ENCODE assay signal across 12 cellular contexts in genomic region chr16:694863-695354, GRCh38. TPM values are rescaled to one million over a fixed set of nuclear protein-coding genes. Genes with fewer than 3 reads are reported as not detected.
A peak's percentile ranks its signal among the peaks of the same experiment; 100 is the strongest.
DNase-seq lines count a peak whose midpoint lies in the region; ATAC-seq, FAIRE-seq and TF ChIP-seq lines count a peak whose summit lies in the region.
"Had no signal": no experiment of that assay in that cellular context is flagged by ENCODE, and none has a peak within 500 bp of the region (broad histone marks: within the 10 kb centered on the region; RNA-seq: fewer than 3 reads in every experiment).

No MANE protein-coding gene starts in this region.

- WGBS in H1 (ENCODE audit: extremely low coverage in 1 of 2, insufficient coverage in 1 of 2, insufficient read length in 1 of 2, insufficient replicate concordance in 2 of 2, low coverage in 1 of 2, low lambda C conversion rate in 2 of 2, missing lambda C conversion rate in 1 of 2), 2 experiments, result 6% methylated on average over 15 of the region's 37 CpGs; no CpG with 5 or more reads in 1 of the 2 experiments

- no peak for TF ChIP-seq RAD21 in H1 (IDR thresholded peaks at IDR 0.05 in 1 of 2, conservative IDR thresholded peaks at IDR 0.05 in 1 of 2; ENCODE audit: low read depth in 2 of 2, low read length in 2 of 2)

- no peak for DNase-seq in activated CD4-positive, alpha-beta T cell treated with anti-CD3 and anti-CD28 coated beads, Interleukin-2, amount 10 ng/mL, durations not matched to agents 24 days and 14 days
- DNase-seq in activated CD4-positive, alpha-beta T cell treated with anti-CD3 and anti-CD28 coated beads for 4 hours, result no peak
- DNase-seq in NT2/D1 (ENCODE audit: low read depth, low spot score), result no peak
- peak in 1 of 2 experiments; percentile 70 for DNase-seq in H1 (ENCODE audit: low read depth in 1 of 2, low spot score in 2 of 2)
- no peak for DNase-seq in NCI-H2081 (lab: John Stamatoyannopoulos, UW)
- DNase-seq in ecto neural progenitor cell (ENCODE audit: low spot score), result no peak
- DNase-seq: dermis blood vessel endothelial cell, OCI-M1 had no signal

- no peak for TF ChIP-seq POLR2A in H1 (IDR thresholded peaks at IDR 0.05; ENCODE audit: control extremely low read depth in 1 of 2, low read depth in 2 of 2, low read length in 2 of 2)

- peaks cover 18% of the 10 kb centered on the region for H3K27me3 Mint-ChIP-seq in activated CD4-positive, alpha-beta T cell treated with anti-CD3 and anti-CD28 coated beads, Interleukin-2, amount 10 ng/mL, durations not matched to agents 24 days and 14 days

- peaks cover 7% of the 10 kb centered on the region for H3K4me1 ChIP-seq in NT2/D1 (ENCODE audit: insufficient read depth, insufficient read length)
- H3K4me1 ChIP-seq in H1 (replicated peaks in 1 of 4; ENCODE audit: control insufficient read depth in 3 of 4, insufficient read depth in 4 of 4, low read length in 3 of 4), result peaks cover 0 to 13% (median 9%) of the 10 kb centered on the region in 4 experiments; a peak in 4 of 7 replicates
- H3K4me1 ChIP-seq in rectal smooth muscle tissue (ENCODE audit: control insufficient read depth, insufficient read depth, low read length), result no peaks in the 10 kb centered on the region

- H4K20me1 ChIP-seq in H1 (replicated peaks in 1 of 2; ENCODE audit: control insufficient read depth in 1 of 2, insufficient read depth in 2 of 2, low read length in 2 of 2), result peaks cover 0 to 10% of the 10 kb centered on the region in 2 experiments

- H2BK15ac ChIP-seq in H1 (ENCODE audit: low read length), result no peak overlapping the region

- POLR2A ChIA-PET in H1 (lab: Charles Lee; ENCODE audit: partially characterized antibody), result interaction anchor here (0.8 to 4.6 kb wide), 13 partner anchors 9 to 125 kb away, joined by 3 to 48 read pairs (median 5); partner anchors contain the start of genes ANTKMT, CCDC78, JMJD8 and METRN

- no peak overlapping the region for H4K91ac ChIP-seq in H1 (replicated peaks; ENCODE audit: insufficient read length, low read length)

- no peak overlapping the region for H3K18ac ChIP-seq in H1 (ENCODE audit: extremely low read depth, low read length)

- no peak overlapping the region for H2BK120ac ChIP-seq in H1 (replicated peaks; ENCODE audit: low read depth, low read length)

- peak overlapping the region; percentile 33 for H3K4me3 ChIP-seq in NT2/D1 (ENCODE audit: insufficient read length, low read depth)
- peak overlapping the region; percentile 48 to 78 (median 50) for H3K4me3 ChIP-seq in H1 (ENCODE audit: extremely low read depth in 1 of 4, insufficient read depth in 2 of 4, low read depth in 3 of 4, low read length in 4 of 4)
- peak overlapping the region; percentile 33 for H3K4me3 ChIP-seq in rectal smooth muscle tissue (ENCODE audit: low read length)

- peak overlapping the region; percentile 87 to 95 for H3K4me2 ChIP-seq in H1 (ENCODE audit: insufficient read depth in 1 of 2, low read depth in 2 of 2, low read length in 2 of 2)

- H2BK12ac ChIP-seq in H1 (ENCODE audit: low read depth, low read length), result 0 out of 2 replicates have a peak overlapping the region, but pooled peaks have one; percentile 2

- ATAC-seq in GM18517 (IDR thresholded peaks at IDR 0.05; ENCODE audit: unreplicated experiment), result no peak

- peak overlapping the region; percentile 70 for H3K9ac ChIP-seq in NT2/D1 (ENCODE audit: insufficient read length, low read depth)
- no peak overlapping the region for H3K9ac ChIP-seq in H1 (replicated peaks in 1 of 4; ENCODE audit: extremely low read depth in 1 of 4, low read depth in 3 of 4, low read length in 3 of 4)
- H3K9ac ChIP-seq in rectal smooth muscle tissue (ENCODE audit: low read length), result no peak overlapping the region

- H4K8ac ChIP-seq in H1 (ENCODE audit: extremely low read depth, insufficient read depth, low read length), result no peak overlapping the region; the same call in 1 of the 2 replicates

- CTCF ChIA-PET in H1 (lab: Charles Lee; ENCODE audit: partially characterized antibody), result interaction anchor here (0.8 to 2.3 kb wide), 4 partner anchors 9 to 17 kb away, joined by 3 to 15 read pairs (median 6); no protein-coding TSS in a partner anchor

- H3K9me3 ChIP-seq in NT2/D1 (ENCODE audit: insufficient read depth, low read length), result no peaks in the 10 kb centered on the region
- no peaks in the 10 kb centered on the region for H3K9me3 ChIP-seq in H1 (ENCODE audit: insufficient read depth in 2 of 2, low read depth in 1 of 2, low read length in 1 of 2)

- H3K27me3 ChIP-seq in NT2/D1 (ENCODE audit: insufficient read depth, insufficient read length) (peaks cover 78% of the 10 kb centered on the region), H1 (replicated peaks in 1 of 4; ENCODE audit: control insufficient read depth in 3 of 4, extremely low read depth in 1 of 4, insufficient read depth in 3 of 4, low read length in 3 of 4) (peaks cover 7 to 70% (median 47%) of the 10 kb centered on the region in 4 experiments), rectal smooth muscle tissue (ENCODE audit: control insufficient read depth, insufficient read depth, low read length) (peaks cover 15% of the 10 kb centered on the region)

- no peak overlapping the region for H2AFZ ChIP-seq in H1 (ENCODE audit: low read length)

- no peaks in the 10 kb centered on the region for H3K79me1 ChIP-seq in H1 (ENCODE audit: low read depth, low read length)

- TF ChIP-seq EP300 in H1 (IDR thresholded peaks at IDR 0.05; ENCODE audit: borderline replicate concordance in 1 of 2, low read depth in 2 of 2, low read length in 2 of 2), result no peak

- H3K23me2 ChIP-seq in H1 (ENCODE audit: low read depth, low read length), result peaks cover 8% of the 10 kb centered on the region; the same call in 1 of the 2 replicates

- no peak overlapping the region for H3K4ac ChIP-seq in H1 (replicated peaks; ENCODE audit: insufficient read length, low read depth, low read length)

- H3K79me2 ChIP-seq in H1 (ENCODE audit: control insufficient read depth in 1 of 2, insufficient read depth in 2 of 2, low read length in 2 of 2), result no peaks in the 10 kb centered on the region

- H3K23ac ChIP-seq in H1 (ENCODE audit: insufficient read length), result no peak overlapping the region

- H2AK5ac ChIP-seq in H1 (ENCODE audit: low read depth, low read length), result no peak overlapping the region

- H3K27ac ChIP-seq in H1 (ENCODE audit: low read depth, low read length) (no peak overlapping the region), rectal smooth muscle tissue (ENCODE audit: low read depth, low read length) (no peak overlapping the region)

- H3K14ac ChIP-seq in H1 (ENCODE audit: insufficient read length), result no peak overlapping the region

- no peak overlapping the region for H4K5ac ChIP-seq in H1 (ENCODE audit: insufficient read length, low read depth, low read length)

- no peak overlapping the region for H2BK20ac ChIP-seq in H1 (ENCODE audit: low read length)

- FAIRE-seq in H1 (lab: Jason Lieb, UNC), result no peak
- FAIRE-seq: A204.1 had no signal

- intact Hi-C loops in activated CD4-positive, alpha-beta T cell treated with anti-CD3 and anti-CD28 coated beads, Interleukin-2, amount 10 ng/mL, durations not matched to agents 24 days and 14 days (cut with micrococcal nuclease), result no loop called here

- H3K4me3 Mint-ChIP-seq in activated CD4-positive, alpha-beta T cell treated with anti-CD3 and anti-CD28 coated beads, Interleukin-2, amount 10 ng/mL, durations not matched to agents 24 days and 14 days, result peak overlapping the region; percentile 85

- peaks cover 15% of the 10 kb centered on the region for H3K4me1 Mint-ChIP-seq in activated CD4-positive, alpha-beta T cell treated with anti-CD3 and anti-CD28 coated beads, Interleukin-2, amount 10 ng/mL, durations not matched to agents 24 days and 14 days

- H3K36me3 Mint-ChIP-seq in activated CD4-positive, alpha-beta T cell treated with anti-CD3 and anti-CD28 coated beads, Interleukin-2, amount 10 ng/mL, durations not matched to agents 24 days and 14 days (ENCODE audit: low read depth), result no peaks in the 10 kb centered on the region

- no peak overlapping the region for H2BK5ac ChIP-seq in H1 (ENCODE audit: low read depth, low read length)

- peaks cover 4% of the 10 kb centered on the region for H3K9me3 Mint-ChIP-seq in activated CD4-positive, alpha-beta T cell treated with anti-CD3 and anti-CD28 coated beads, Interleukin-2, amount 10 ng/mL, durations not matched to agents 24 days and 14 days
- H3K9me3 Mint-ChIP-seq: activated naive CD4-positive, alpha-beta T cell treated with anti-CD3 and anti-CD28 coated beads, Interleukin-2, amount 50 U/mL, for 72 hours had no signal

- no peaks in the 10 kb centered on the region for H3K36me3 ChIP-seq in NT2/D1 (ENCODE audit: insufficient read depth, insufficient read length, low read length)
- H3K36me3 ChIP-seq in H1 (ENCODE audit: control insufficient read depth in 2 of 4, insufficient read depth in 4 of 4, low read length in 3 of 4), result no peaks in the 10 kb centered on the region
- H3K36me3 ChIP-seq in rectal smooth muscle tissue (ENCODE audit: control insufficient read depth, insufficient read depth, low read length), result no peaks in the 10 kb centered on the region

- H3K27ac Mint-ChIP-seq in activated CD4-positive, alpha-beta T cell treated with anti-CD3 and anti-CD28 coated beads, Interleukin-2, amount 10 ng/mL, durations not matched to agents 24 days and 14 days, result no peak overlapping the region

- TF ChIP-seq CTCF in H1 (IDR thresholded peaks at IDR 0.05; ENCODE audit: control extremely low read depth in 1 of 3, insufficient read depth in 1 of 3, low read depth in 1 of 3, low read length in 3 of 3), result no peak

- H3K56ac ChIP-seq in H1 (replicated peaks; ENCODE audit: insufficient read length, low read depth, low read length), result no peak overlapping the region

RNA-seq across cellular contexts. Expression of gene WDR24, which starts 4.7 kb away (rescaled TPM):
- total RNA-seq in activated CD4-positive, alpha-beta T cell treated with anti-CD3 and anti-CD28 coated beads, Interleukin-2, amount 10 ng/mL, durations not matched to agents 24 days and 14 days, result 22.4 and 24.1 TPM in 2 replicates
- 17.7 and 21.1 TPM in 2 replicates for total RNA-seq in H1 (2021; fragmentation: NEBNext Ultra II Directional; extraction: Animal tissue kit (Norgen Biotek cat#: 25700))
- polyA plus RNA-seq in H1 (2011; rRNA removed), result 15.1 and 26.0 TPM in 2 replicates
- polyA plus RNA-seq in H1 (2011; cell fraction: cytosol; rRNA removed), result 12.1 TPM
- polyA plus RNA-seq in H1 (2011; cell fraction: nucleus; rRNA removed), result 34.3 TPM
- polyA plus RNA-seq in H1 (2012, experiment 1 of 2), result 11.5 to 19.6 TPM (median 17.9 TPM) in 4 replicates
- polyA plus RNA-seq in H1 (2012, experiment 2 of 2), result 18.1 TPM
- polyA plus RNA-seq in H1 (2013, experiment 1 of 2), result 12.8 TPM
- polyA plus RNA-seq in H1 (2013, experiment 2 of 2), result 11.5 TPM
- 8.6 and 9.8 TPM in 2 replicates for polyA minus RNA-seq in H1 (2011; rRNA and poly(A)+ RNA removed)
- 12.8 TPM for polyA minus RNA-seq in H1 (2011; cell fraction: cytosol; rRNA and poly(A)+ RNA removed)
- 14.1 TPM for polyA minus RNA-seq in H1 (2011; cell fraction: nucleus; rRNA and poly(A)+ RNA removed)

RNA-seq across cellular contexts. Expression of gene FBXL16, which starts 10.7 kb away (rescaled TPM):
- 6.4 and 6.8 TPM in 2 replicates for total RNA-seq in activated CD4-positive, alpha-beta T cell treated with anti-CD3 and anti-CD28 coated beads, Interleukin-2, amount 10 ng/mL, durations not matched to agents 24 days and 14 days
- 10.3 and 12.5 TPM in 2 replicates for total RNA-seq in H1 (2021; fragmentation: NEBNext Ultra II Directional; extraction: Animal tissue kit (Norgen Biotek cat#: 25700))
- 12.8 and 21.9 TPM in 2 replicates for polyA plus RNA-seq in H1 (2011; rRNA removed)
- 10.8 TPM for polyA plus RNA-seq in H1 (2011; cell fraction: cytosol; rRNA removed)
- 15.2 TPM for polyA plus RNA-seq in H1 (2011; cell fraction: nucleus; rRNA removed)
- 6.9 to 31.1 TPM (median 29.9 TPM) in 4 replicates for polyA plus RNA-seq in H1 (2012, experiment 1 of 2)
- 7.1 TPM for polyA plus RNA-seq in H1 (2012, experiment 2 of 2)
- 15.8 TPM for polyA plus RNA-seq in H1 (2013, experiment 1 of 2)
- polyA plus RNA-seq in H1 (2013, experiment 2 of 2), result 14.3 TPM
- 3.3 and 3.8 TPM in 2 replicates for polyA minus RNA-seq in H1 (2011; rRNA and poly(A)+ RNA removed)
- 10.3 TPM for polyA minus RNA-seq in H1 (2011; cell fraction: cytosol; rRNA and poly(A)+ RNA removed)
- polyA minus RNA-seq in H1 (2011; cell fraction: nucleus; rRNA and poly(A)+ RNA removed), result 7.1 TPM
- total RNA-seq: dermis blood vessel endothelial cell had no signal

RNA-seq across cellular contexts. Expression of gene JMJD8, which starts 10.8 kb away (rescaled TPM):
- total RNA-seq in activated CD4-positive, alpha-beta T cell treated with anti-CD3 and anti-CD28 coated beads, Interleukin-2, amount 10 ng/mL, durations not matched to agents 24 days and 14 days, result 60.3 and 61.1 TPM in 2 replicates
- 46.4 and 49.0 TPM in 2 replicates for total RNA-seq in H1 (2021; fragmentation: NEBNext Ultra II Directional; extraction: Animal tissue kit (Norgen Biotek cat#: 25700))
- polyA plus RNA-seq in H1 (2011; rRNA removed), result 87.4 and 127 TPM in 2 replicates
- polyA plus RNA-seq in H1 (2011; cell fraction: cytosol; rRNA removed), result 72.6 TPM
- 139 TPM for polyA plus RNA-seq in H1 (2011; cell fraction: nucleus; rRNA removed)
- polyA plus RNA-seq in H1 (2012, experiment 1 of 2), result 27.9 to 60.1 TPM (median 58.0 TPM) in 4 replicates
- 50.5 TPM for polyA plus RNA-seq in H1 (2012, experiment 2 of 2)
- 47.0 TPM for polyA plus RNA-seq in H1 (2013, experiment 1 of 2)
- 52.1 TPM for polyA plus RNA-seq in H1 (2013, experiment 2 of 2)
- polyA minus RNA-seq in H1 (2011; rRNA and poly(A)+ RNA removed), result 17.3 and 27.7 TPM in 2 replicates
- polyA minus RNA-seq in H1 (2011; cell fraction: cytosol; rRNA and poly(A)+ RNA removed), result 25.0 TPM
- polyA minus RNA-seq in H1 (2011; cell fraction: nucleus; rRNA and poly(A)+ RNA removed), result 49.3 TPM

RNA-seq across cellular contexts. Expression of gene STUB1, which starts 14.7 kb away (rescaled TPM):
- total RNA-seq in activated CD4-positive, alpha-beta T cell treated with anti-CD3 and anti-CD28 coated beads, Interleukin-2, amount 10 ng/mL, durations not matched to agents 24 days and 14 days, result 90.2 and 93.8 TPM in 2 replicates
- 87.3 and 89.9 TPM in 2 replicates for total RNA-seq in H1 (2021; fragmentation: NEBNext Ultra II Directional; extraction: Animal tissue kit (Norgen Biotek cat#: 25700))
- 103 and 151 TPM in 2 replicates for polyA plus RNA-seq in H1 (2011; rRNA removed)
- 100 TPM for polyA plus RNA-seq in H1 (2011; cell fraction: cytosol; rRNA removed)
- 144 TPM for polyA plus RNA-seq in H1 (2011; cell fraction: nucleus; rRNA removed)
- 77.5 to 93.5 TPM (median 86.7 TPM) in 4 replicates for polyA plus RNA-seq in H1 (2012, experiment 1 of 2)
- 69.7 TPM for polyA plus RNA-seq in H1 (2012, experiment 2 of 2)
- 78.6 TPM for polyA plus RNA-seq in H1 (2013, experiment 1 of 2)
- 80.5 TPM for polyA plus RNA-seq in H1 (2013, experiment 2 of 2)
- 25.9 and 33.2 TPM in 2 replicates for polyA minus RNA-seq in H1 (2011; rRNA and poly(A)+ RNA removed)
- 26.9 TPM for polyA minus RNA-seq in H1 (2011; cell fraction: cytosol; rRNA and poly(A)+ RNA removed)
- polyA minus RNA-seq in H1 (2011; cell fraction: nucleus; rRNA and poly(A)+ RNA removed), result 32.9 TPM

RNA-seq across cellular contexts. Expression of gene RHBDL1, which starts 19.4 kb away (rescaled TPM):
- total RNA-seq in activated CD4-positive, alpha-beta T cell treated with anti-CD3 and anti-CD28 coated beads, Interleukin-2, amount 10 ng/mL, durations not matched to agents 24 days and 14 days, result 1.1 and 1.2 TPM in 2 replicates
- 4.0 TPM in 2 replicates for total RNA-seq in H1 (2021; fragmentation: NEBNext Ultra II Directional; extraction: Animal tissue kit (Norgen Biotek cat#: 25700))
- polyA plus RNA-seq in H1 (2011; rRNA removed), result 8.1 and 14.0 TPM in 2 replicates
- 9.4 TPM for polyA plus RNA-seq in H1 (2011; cell fraction: cytosol; rRNA removed)
- polyA plus RNA-seq in H1 (2011; cell fraction: nucleus; rRNA removed), result 47.4 TPM
- polyA plus RNA-seq in H1 (2012, experiment 1 of 2), result 2.6 to 6.5 TPM (median 4.9 TPM) in 4 replicates
- polyA plus RNA-seq in H1 (2012, experiment 2 of 2), result 3.3 TPM
- polyA plus RNA-seq in H1 (2013, experiment 1 of 2), result 2.7 TPM
- polyA plus RNA-seq in H1 (2013, experiment 2 of 2), result 2.6 TPM
- 0.98 and 1.4 TPM in 2 replicates for polyA minus RNA-seq in H1 (2011; rRNA and poly(A)+ RNA removed)
- 2.2 TPM for polyA minus RNA-seq in H1 (2011; cell fraction: cytosol; rRNA and poly(A)+ RNA removed)
- polyA minus RNA-seq in H1 (2011; cell fraction: nucleus; rRNA and poly(A)+ RNA removed), result 4.9 TPM
